Comparison of ENCODE assay signal across 13 cellular contexts in the genomic region with DNA sequence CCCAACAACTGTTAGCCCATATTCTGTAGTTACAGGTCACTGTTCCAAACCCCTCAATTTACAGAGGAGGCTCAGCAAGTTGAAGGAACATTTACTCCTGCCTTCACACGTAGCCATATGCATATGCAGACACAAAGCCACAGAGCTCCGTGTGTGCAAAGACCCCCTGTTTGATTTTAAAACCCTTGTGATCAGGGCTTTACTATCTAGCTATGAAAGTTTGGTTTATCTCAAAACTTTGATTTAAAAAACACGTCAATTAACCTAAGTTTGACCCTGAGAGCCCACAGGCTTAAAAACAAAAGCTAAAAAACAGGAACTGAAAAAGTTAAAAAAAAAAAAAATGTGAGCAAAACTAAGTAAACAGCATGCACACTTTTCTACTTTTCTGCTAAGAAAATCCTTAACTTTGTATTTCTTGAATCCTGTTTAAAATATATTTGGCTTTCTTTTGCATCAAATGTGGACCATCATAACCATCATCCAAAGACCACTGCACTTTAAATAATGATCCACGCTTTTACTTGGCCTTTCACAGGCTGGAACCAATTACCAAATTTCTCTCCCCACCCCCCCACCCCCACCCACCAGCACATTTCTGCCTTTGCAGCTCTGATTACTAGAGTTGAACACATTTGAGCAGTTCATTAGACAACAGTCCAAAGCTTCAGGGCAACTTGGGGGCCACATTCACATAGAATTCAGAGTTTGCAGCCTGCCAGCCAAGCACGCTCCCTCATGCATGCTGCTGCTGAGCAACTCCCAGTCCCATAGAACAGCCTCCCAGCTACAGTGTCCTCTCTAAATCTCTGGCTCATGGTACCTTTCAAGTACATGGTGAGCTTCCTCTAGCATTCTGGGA.
DNase-seq lines count a peak whose midpoint lies in the region; ATAC-seq, FAIRE-seq and TF ChIP-seq lines count a peak whose summit lies in the region.
"Had no signal": no experiment of that assay in that cellular context is flagged by ENCODE, and none has a peak within 500 bp of the region (broad histone marks: within the 10 kb centered on the region; RNA-seq: fewer than 3 reads in every experiment).

No MANE protein-coding gene starts in this region.

- no peaks in the 10 kb centered on the region for H4K20me1 ChIP-seq in HepG2 (ENCODE audit: insufficient read depth, low read length)

- TF ChIP-seq CTCF in lower lobe of right lung (IDR thresholded peaks at IDR 0.05) (no peak), HepG2 (CRISPR knock-in tag; IDR thresholded peaks at IDR 0.05) (no peak), upper lobe of right lung (IDR thresholded peaks at IDR 0.05) (no peak)

- H3K4me1 ChIP-seq in lower lobe of right lung = peaks cover 4% of the 10 kb centered on the region
- H3K4me1 ChIP-seq in HepG2 (ENCODE audit: insufficient read depth, low read length) = peaks cover 2% of the 10 kb centered on the region; the same call in 1 of the 2 replicates
- H3K4me1 ChIP-seq in upper lobe of right lung = peaks cover 5% of the 10 kb centered on the region

- H3K4me3 ChIP-seq in lower lobe of right lung (no peak overlapping the region), HepG2 (replicated peaks in 1 of 3; ENCODE audit: insufficient read depth in 1 of 3, low read depth in 2 of 3, low read length in 3 of 3) (no peak overlapping the region), upper lobe of right lung (no peak overlapping the region)
- H3K4me3 ChIP-seq: PC-9 had no signal

- CTCF ChIA-PET in HepG2 (lab: Yijun Ruan, JAX; ENCODE audit: low intra/inter-chr PET ratio, low total read pairs) = no interaction called here

- DNase-seq in lower lobe of right lung (no peak), HepG2 (ENCODE audit: low spot score) (no peak), AML-193 (lab: John Stamatoyannopoulos, UW) (no peak), upper lobe of right lung (no peak)
- DNase-seq in activated naive CD4-positive, alpha-beta T cell treated with anti-CD3 and anti-CD28 coated beads, Interleukin-2, amount 50 U/mL, for 72 hours (ENCODE audit: low spot score in 2 of 2) = no peak
- DNase-seq: activated T-cell treated with anti-CD3 and anti-CD28 coated beads, Interleukin-2, amount 50 U/mL, for 1 hour; GF-D8; PC-9; stimulated activated naive CD8-positive, alpha-beta T cell treated with anti-CD3 and anti-CD28 coated beads, Interleukin-15, amount 100 ng/mL, for 72 hours had no signal

- no peaks in the 10 kb centered on the region for H3K79me2 ChIP-seq in HepG2 (ENCODE audit: insufficient read depth, low read length)

- no peak overlapping the region for H2AFZ ChIP-seq in HepG2 (ENCODE audit: low read length)
- H2AFZ ChIP-seq: PC-9 had no signal

- no peak for TF ChIP-seq EP300 in HepG2 (IDR thresholded peaks at IDR 0.05; ENCODE audit: low read depth in 2 of 2, low read length in 2 of 2)
- no peak for TF ChIP-seq EP300 in HepG2 (CRISPR knock-in tag; IDR thresholded peaks at IDR 0.05; ENCODE audit: borderline replicate concordance)

- no peaks in the 10 kb centered on the region for H3K36me3 ChIP-seq in lower lobe of right lung
- H3K36me3 ChIP-seq in HepG2 (replicated peaks in 1 of 2; ENCODE audit: control insufficient read depth in 1 of 2, insufficient read depth in 2 of 2, low read length in 2 of 2) = no peaks in the 10 kb centered on the region
- H3K36me3 ChIP-seq in upper lobe of right lung = no peaks in the 10 kb centered on the region

- H3K27ac ChIP-seq in lower lobe of right lung = peak overlapping the region; percentile 32
- H3K27ac ChIP-seq in HepG2 (ENCODE audit: extremely low read length, insufficient read depth, low read length) = no peak overlapping the region
- no peak overlapping the region for H3K27ac ChIP-seq in upper lobe of right lung
- H3K27ac ChIP-seq: PC-9 had no signal

- H3K9ac ChIP-seq in HepG2 (ENCODE audit: insufficient read depth, low read depth, low read length) = no peak overlapping the region

- H3K9me3 ChIP-seq in lower lobe of right lung (no peaks in the 10 kb centered on the region), HepG2 (ENCODE audit: low read length) (no peaks in the 10 kb centered on the region), upper lobe of right lung (no peaks in the 10 kb centered on the region)

- ATAC-seq in GM18519 (IDR thresholded peaks at IDR 0.05; ENCODE audit: low FRiP score, unreplicated experiment) (peak; percentile 42), GM21723 (IDR thresholded peaks at IDR 0.05; ENCODE audit: unreplicated experiment) (peak; percentile 71), HG03571 (IDR thresholded peaks at IDR 0.05; ENCODE audit: unreplicated experiment) (peak; percentile 73), lower lobe of right lung (no peak), HepG2 (no peak), upper lobe of right lung (no peak)
- ATAC-seq in activated naive CD4-positive, alpha-beta T cell treated with anti-CD3 and anti-CD28 coated beads, Interleukin-2, amount 50 U/mL, for 72 hours = no peak
- ATAC-seq: sciatic nerve; stimulated activated naive CD8-positive, alpha-beta T cell treated with anti-CD3 and anti-CD28 coated beads, Interleukin-15, amount 100 ng/mL, for 72 hours had no signal

- H3K4me2 ChIP-seq in HepG2 (ENCODE audit: low read depth, low read length) = no peak overlapping the region
- H3K4me2 ChIP-seq: PC-9 had no signal

- WGBS in HepG2 (ENCODE audit: low lambda C conversion rate) = 47% methylated on average over 5 of the region's 5 CpGs

- no peak for TF ChIP-seq POLR2A in HepG2 (IDR thresholded peaks at IDR 0.05; ENCODE audit: insufficient read depth in 1 of 2, low read depth in 2 of 2, low read length in 2 of 2)

- TF ChIP-seq RAD21 in HepG2 (CRISPR knock-in tag; IDR thresholded peaks at IDR 0.05) = no peak

- no peaks in the 10 kb centered on the region for H3K27me3 ChIP-seq in lower lobe of right lung (ENCODE audit: low read depth)
- peaks cover 0 to 2% of the 10 kb centered on the region in 2 experiments; a peak in 1 of 5 replicates for H3K27me3 ChIP-seq in HepG2 (ENCODE audit: control insufficient read depth in 1 of 2, insufficient read depth in 2 of 2, low read length in 2 of 2)
- H3K27me3 ChIP-seq in upper lobe of right lung = no peaks in the 10 kb centered on the region

- in situ Hi-C loops in HepG2 (cut with HindIII; ENCODE audit: extremely low pct_ligation_motif_present, low pct_unique_long_range_greater_than_20kb) = no loop called here

- intact Hi-C loops in lower lobe of right lung (cut with DNase I) (no loop called here), HepG2 (cut with micrococcal nuclease; ENCODE audit: unreplicated experiment) (no loop called here), upper lobe of right lung (cut with DNase I) (no loop called here)

- no peak for FAIRE-seq in HepG2 (lab: Jason Lieb, UNC)

- peaks cover 0 to 7% of the 10 kb centered on the region in 2 donors for H3K36me3 Mint-ChIP-seq in activated naive CD4-positive, alpha-beta T cell treated with anti-CD3 and anti-CD28 coated beads, Interleukin-2, amount 50 U/mL, for 72 hours

- no peak overlapping the region for H3K27ac Mint-ChIP-seq in activated naive CD4-positive, alpha-beta T cell treated with anti-CD3 and anti-CD28 coated beads, Interleukin-2, amount 50 U/mL, for 72 hours
- H3K27ac Mint-ChIP-seq: stimulated activated naive CD8-positive, alpha-beta T cell treated with anti-CD3 and anti-CD28 coated beads, Interleukin-15, amount 100 ng/mL, for 72 hours had no signal

- no peaks in the 10 kb centered on the region for H3K9me3 Mint-ChIP-seq in activated naive CD4-positive, alpha-beta T cell treated with anti-CD3 and anti-CD28 coated beads, Interleukin-2, amount 50 U/mL, for 72 hours
- H3K9me3 Mint-ChIP-seq: stimulated activated naive CD8-positive, alpha-beta T cell treated with anti-CD3 and anti-CD28 coated beads, Interleukin-15, amount 100 ng/mL, for 72 hours had no signal

- no TSS peak for BruUV-seq in HepG2 (replicated peaks; lab: Mats Ljungman, UMichigan)

- POLR2A ChIA-PET in HepG2 (lab: Yijun Ruan, JAX) = no interaction called here

TF ChIP-seq in HepG2, 621 proteins besides CTCF, POLR2A, EP300 and RAD21 (continues in another document):
- TF ChIP-seq, protein P1, sequence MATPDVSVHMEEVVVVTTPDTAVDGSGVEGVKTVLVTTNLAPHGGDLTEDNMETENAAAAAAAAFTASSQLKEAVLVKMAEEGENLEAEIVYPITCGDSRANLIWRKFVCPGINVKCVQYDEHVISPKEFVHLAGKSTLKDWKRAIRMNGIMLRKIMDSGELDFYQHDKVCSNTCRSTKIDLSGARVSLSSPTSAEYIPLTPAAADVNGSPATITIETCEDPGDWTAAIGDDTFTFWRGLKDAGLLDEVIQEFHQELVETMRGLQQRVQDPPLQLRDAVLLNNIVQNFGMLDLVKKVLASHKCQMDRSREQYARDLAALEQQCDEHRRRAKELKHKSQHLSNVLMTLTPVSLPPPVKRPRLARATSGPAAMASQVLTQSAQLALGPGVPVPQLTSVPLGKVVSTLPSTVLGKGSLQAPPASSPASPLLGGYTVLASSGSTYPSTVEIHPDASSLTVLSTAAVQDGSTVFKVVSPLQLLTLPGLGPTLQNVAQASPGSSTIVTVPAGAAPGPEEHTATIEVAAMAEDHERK (CRISPR knock-in tag; IDR thresholded peaks at IDR 0.05; ENCODE audit: low read depth) = no peak
- TF ChIP-seq MEIS1 (CRISPR knock-in tag; IDR thresholded peaks at IDR 0.05; ENCODE audit: borderline replicate concordance) (no peak), NONO (IDR thresholded peaks at IDR 0.05) (no peak), NONO (CRISPR knock-in tag; conservative IDR thresholded peaks at IDR 0.05) (no peak), PCBP1 (IDR thresholded peaks at IDR 0.05; ENCODE audit: borderline replicate concordance, low read depth, low read length) (no peak)

Comparison
In these comparisons a context has a peak if more than half of its experiments do, and no peak if none do; other contexts are left out.
1. ATAC-seq: peak in GM18519 (single experiment), GM21723 (single experiment) and HG03571 (single experiment); none in lower lobe of right lung (0 of 2), HepG2 (single experiment), upper lobe of right lung (single experiment) and activated naive CD4-positive, alpha-beta T cell treated with anti-CD3 and anti-CD28 coated beads, Interleukin-2, amount 50 U/mL, for 72 hours (0 of 2).